ENCODE assay signal across 9 cellular contexts in the genomic region with DNA sequence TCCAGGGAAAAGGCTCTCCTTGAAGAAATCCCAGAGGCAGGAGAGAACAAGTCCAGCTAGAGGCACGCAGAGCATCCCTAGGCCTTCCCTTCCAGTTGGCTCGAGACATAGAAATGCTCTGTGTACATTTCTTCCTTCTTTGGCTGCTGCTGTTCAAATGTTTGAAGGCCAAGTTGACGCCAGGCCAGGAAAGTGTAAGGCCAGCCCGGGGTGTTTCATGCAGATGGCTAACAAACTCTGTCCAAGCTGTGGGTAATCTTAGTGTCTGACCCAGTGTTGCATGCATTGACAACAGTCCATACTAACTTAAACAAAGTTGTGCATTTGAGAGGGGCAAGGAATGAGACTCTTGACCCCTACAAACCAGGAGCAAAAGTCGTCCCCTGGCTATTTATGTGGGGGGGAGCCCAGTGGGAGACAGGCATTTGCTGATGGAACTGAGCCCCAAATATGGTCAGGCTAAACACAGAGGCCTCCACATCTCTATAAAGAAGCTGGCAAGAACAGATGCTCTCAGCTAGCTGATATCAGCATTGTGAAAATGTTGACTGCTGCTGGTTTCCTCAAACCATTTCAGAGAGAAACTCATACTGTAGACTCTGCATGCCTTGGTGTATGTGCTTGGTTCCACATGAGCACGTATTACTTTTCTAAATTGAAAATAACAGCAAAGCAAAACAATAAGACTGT.
DNase-seq lines count a peak whose midpoint lies in the region; ATAC-seq and TF ChIP-seq lines count a peak whose summit lies in the region.
"Had no signal": no experiment of that assay in that cellular context is flagged by ENCODE, and none has a peak within 500 bp of the region (broad histone marks: within the 10 kb centered on the region; RNA-seq: fewer than 3 reads in every experiment).

No MANE protein-coding gene starts in this region.

- H3K27me3 ChIP-seq in heart left ventricle (no peaks in the 10 kb centered on the region), ovary (no peaks in the 10 kb centered on the region)

- TF ChIP-seq CTCF in astrocyte of the cerebellum (IDR thresholded peaks at IDR 0.05; ENCODE audit: low read depth, low read length, missing control alignments): no peak
- TF ChIP-seq CTCF in heart left ventricle (IDR thresholded peaks at IDR 0.05): no peak
- TF ChIP-seq CTCF in ovary (IDR thresholded peaks at IDR 0.05): no peak

- no peak for TF ChIP-seq POLR2A in heart left ventricle (IDR thresholded peaks at IDR 0.05)
- TF ChIP-seq POLR2A in ovary (IDR thresholded peaks at IDR 0.05): no peak

- no peaks in the 10 kb centered on the region for H3K9me3 ChIP-seq in heart left ventricle
- H3K9me3 ChIP-seq in ovary: no peaks in the 10 kb centered on the region

- peak; percentile 80 to 87 (median 85) for ATAC-seq in heart left ventricle
- no peak for ATAC-seq in activated CD4-positive, CD25-positive, alpha-beta regulatory T cell treated with anti-CD3 and anti-CD28 coated beads, Interleukin-2, amount 50 U/mL, for 24 hours
- ATAC-seq in HG02678 (IDR thresholded peaks at IDR 0.05; ENCODE audit: unreplicated experiment): no peak

- in situ Hi-C loops in astrocyte of the cerebellum (cut with HindIII; ENCODE audit: low sequenced_read_pairs): loop anchor here (25.0 kb wide), 1 partner anchor 689 kb away; no protein-coding TSS in a partner anchor

- H3K27ac ChIP-seq in heart left ventricle (peak overlapping the region in 5 of 12 donors; percentile 9 to 84 (median 47)), ovary (peak overlapping the region in 1 of 2 donors; percentile 59)

- intact Hi-C loops in heart left ventricle (cut with DNase I): no loop called here
- intact Hi-C loops in ovary (cut with DNase I): loop anchor here in 1 of 4 donors (5.0 kb wide), 1 partner anchor 139 kb away; a partner anchor contains a TSS

- no peak for TF ChIP-seq EP300 in ovary (IDR thresholded peaks at IDR 0.05)

- DNase-seq in AG08395 (ENCODE audit: low spot score) (peak; percentile 44), astrocyte of the cerebellum (ENCODE audit: low read depth) (peak; percentile 73), heart left ventricle (peak in 4 of 5 donors; percentile 44 to 63 (median 54)), ovary (peak; percentile 79 to 89 (median 86)), iPS-NIHi11 (ENCODE audit: low spot score) (no peak), NCI-H146 treated with DMSO at 0.1 percent for 48 hours (lab: John Stamatoyannopoulos, UW; ENCODE audit: unreplicated experiment) (no peak)
- DNase-seq: activated naive CD8-positive, alpha-beta T cell treated with anti-CD3 and anti-CD28 coated beads, Interleukin-2, amount 10 ng/mL, durations not matched to agents 7 days and 5 days had no signal

- WGBS in heart left ventricle, 4 donors: 48 to 64% (median 56%) methylated on average over 6 of the region's 6 CpGs
- 6 to 11% (median 7%) methylated on average over 6 of the region's 6 CpGs for WGBS in ovary, 3 donors

- no peak overlapping the region for H3K4me3 ChIP-seq in astrocyte of the cerebellum (ENCODE audit: low read depth, low read length)
- H3K4me3 ChIP-seq in heart left ventricle: no peak overlapping the region
- H3K4me3 ChIP-seq in ovary: no peak overlapping the region

- H3K4me1 ChIP-seq in heart left ventricle: peaks cover 0 to 20% (median 12%) of the 10 kb centered on the region in 12 donors
- peaks cover 8% of the 10 kb centered on the region for H3K4me1 ChIP-seq in ovary (ENCODE audit: insufficient read depth)

- H3K36me3 ChIP-seq in heart left ventricle (peaks cover 0 to 52% (median 30%) of the 10 kb centered on the region in 9 donors), ovary (no peaks in the 10 kb centered on the region)

Comparison
In these comparisons a context has a peak if more than half of its experiments do, and no peak if none do; other contexts are left out.
1. DNase-seq: peak in AG08395 (single experiment), astrocyte of the cerebellum (single experiment), heart left ventricle (4 of 5) and ovary (5 of 5); none in iPS-NIHi11 (single experiment) and NCI-H146 treated with DMSO at 0.1 percent for 48 hours (single experiment).
2. ATAC-seq: peak in heart left ventricle (4 of 4); none in activated CD4-positive, CD25-positive, alpha-beta regulatory T cell treated with anti-CD3 and anti-CD28 coated beads, Interleukin-2, amount 50 U/mL, for 24 hours (0 of 2) and HG02678 (single experiment).